10 cellular contexts compared by ENCODE assay signal in the genomic region with DNA sequence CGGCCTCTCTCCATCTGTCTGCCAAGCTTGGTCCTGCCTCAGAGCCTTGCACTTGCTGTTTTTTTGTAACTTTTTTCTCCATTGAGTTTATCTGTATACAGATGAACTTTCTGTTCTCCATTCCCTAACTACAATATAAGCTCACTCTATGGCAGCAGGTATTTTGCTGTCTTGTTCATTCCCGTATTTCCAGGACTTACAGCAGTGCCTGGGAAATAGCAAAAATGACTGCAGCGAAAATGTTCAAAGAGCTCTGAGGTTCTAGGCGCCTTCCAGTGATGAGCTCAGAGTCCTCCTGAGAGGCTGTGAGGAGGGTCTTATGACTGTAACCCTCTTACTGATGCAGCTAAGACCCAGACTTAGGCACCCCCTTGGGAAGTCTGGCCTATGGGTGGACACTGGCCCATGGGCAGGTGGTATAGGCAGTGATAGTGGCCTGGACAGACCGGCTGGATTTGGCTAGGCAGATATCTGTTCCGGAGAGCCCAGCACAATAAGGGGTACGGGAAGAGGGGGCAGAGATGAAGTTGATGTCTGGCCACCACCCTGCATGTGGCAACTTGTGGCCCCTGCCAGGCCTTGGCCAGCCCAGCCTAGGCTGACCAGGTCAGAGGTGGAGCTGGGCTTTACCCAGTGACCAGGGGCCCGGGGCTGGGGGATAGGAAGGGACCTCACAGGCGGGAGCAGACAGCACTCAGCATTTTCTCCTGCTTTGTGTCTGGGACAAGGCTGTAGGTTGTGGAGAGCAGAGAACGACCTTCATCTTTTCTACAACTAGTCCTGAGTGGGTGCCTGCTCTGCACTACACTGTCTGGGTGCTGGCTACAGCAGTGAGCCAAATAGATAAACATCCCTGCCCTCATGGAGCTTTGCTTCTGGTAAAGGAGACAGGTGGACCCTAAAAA. TPM values are rescaled to one million over a fixed set of nuclear protein-coding genes. Genes with fewer than 3 reads are reported as not detected.
DNase-seq lines count a peak whose midpoint lies in the region; ATAC-seq and TF ChIP-seq lines count a peak whose summit lies in the region.
"Had no signal": no experiment of that assay in that cellular context is flagged by ENCODE, and none has a peak within 500 bp of the region (broad histone marks: within the 10 kb centered on the region; RNA-seq: fewer than 3 reads in every experiment).

No MANE protein-coding gene starts in this region.

- H3K4me3 ChIP-seq in mammary epithelial cell (replicated peaks in 1 of 3; ENCODE audit: insufficient read depth in 1 of 3, low read depth in 2 of 3, low read length in 3 of 3) (no peak overlapping the region), SU-DHL-6 (ENCODE audit: insufficient read depth, low read length, poor library complexity, severe bottlenecking) (no peak overlapping the region), transverse colon (no peak overlapping the region)
- H3K4me3 ChIP-seq: tibial nerve had no signal

- no peak overlapping the region for H3K9ac ChIP-seq in mammary epithelial cell (ENCODE audit: insufficient read depth, low read length)
- H3K9ac ChIP-seq in SU-DHL-6 (ENCODE audit: low read length) = no peak overlapping the region

- in situ Hi-C loops in mammary epithelial cell (cut with MboI; ENCODE audit: low sequenced_read_pairs in 2 of 2) (loop anchor here (25.0 kb wide), 2 partner anchors 363 to 662 kb away; a partner anchor contains a TSS), transverse colon (cut with MboI; ENCODE audit: low pct_ligation_motif_present in 1 of 4, low pct_unique_long_range_greater_than_20kb in 1 of 4, low sequenced_read_pairs in 3 of 4) (loop anchor here in 3 of 4 donors (25.0 kb wide), 2 partner anchors 363 to 837 kb away; a partner anchor contains a TSS)

- H3K9me2 ChIP-seq in SU-DHL-6 (replicated peaks; ENCODE audit: insufficient read depth, low read length) = no peaks in the 10 kb centered on the region

- POLR2A ChIA-PET in MCF 10A (lab: Yijun Ruan, JAX) = interaction anchor here (1.0 to 6.1 kb wide), 8 partner anchors 9 to 583 kb away, joined by 3 to 102 read pairs (median 5); a partner anchor contains a TSS

- no peak overlapping the region for H2AFZ ChIP-seq in mammary epithelial cell (ENCODE audit: low read depth, low read length)
- no peak overlapping the region for H2AFZ ChIP-seq in SU-DHL-6 (ENCODE audit: low read depth, low read length, severe bottlenecking)

- H3K4me1 Mint-ChIP-seq in MCF 10A (ENCODE audit: insufficient read depth, unreplicated experiment) = peaks cover 53% of the 10 kb centered on the region

- peaks cover 25% of the 10 kb centered on the region for H3K4me1 ChIP-seq in mammary epithelial cell (ENCODE audit: insufficient read depth, low read length)
- peaks cover 45 to 70% (median 65%) of the 10 kb centered on the region in 4 donors for H3K4me1 ChIP-seq in transverse colon

- H3K4me2 ChIP-seq in mammary epithelial cell (ENCODE audit: insufficient read depth, low read depth, low read length) (no peak overlapping the region), SU-DHL-6 (ENCODE audit: low read depth, low read length, poor library complexity, severe bottlenecking) (peak overlapping the region; percentile 8)

- H3K27me3 Mint-ChIP-seq in MCF 10A (ENCODE audit: insufficient read depth, unreplicated experiment) = no peaks in the 10 kb centered on the region

- dilution Hi-C loops in mammary epithelial cell (cut with HindIII; ENCODE audit: low sequenced_read_pairs) = loop anchor here (25.0 kb wide), 1 partner anchor 288 kb away; a partner anchor contains a TSS

- TF ChIP-seq CTCF in MCF 10A (IDR thresholded peaks at IDR 0.05; ENCODE audit: unreplicated experiment) (no peak), mammary epithelial cell (conservative IDR thresholded peaks at IDR 0.05 in 1 of 2, IDR thresholded peaks at IDR 0.05 in 1 of 2; ENCODE audit: extremely low read depth in 1 of 2, insufficient read depth in 1 of 2, low read depth in 1 of 2, low read length in 2 of 2) (no peak), SU-DHL-6 (IDR thresholded peaks at IDR 0.05; ENCODE audit: insufficient read depth, low read length, poor library complexity, severe bottlenecking) (no peak), transverse colon (IDR thresholded peaks at IDR 0.05) (no peak)

- ATAC-seq in GM21381 (IDR thresholded peaks at IDR 0.05; ENCODE audit: unreplicated experiment) = no peak

- BruUV-seq in MCF 10A (replicated peaks; lab: Mats Ljungman, UMichigan) (no TSS peak), mammary epithelial cell (replicated peaks; lab: Mats Ljungman, UMichigan) (no TSS peak)

- 89% methylated on average over 7 of the region's 10 CpGs for WGBS in mammary epithelial cell (ENCODE audit: low coverage, missing lambda C conversion rate)
- WGBS in transverse colon (ENCODE audit: low coverage in 1 of 2), 2 donors = 62 to 87% methylated on average over 2 to 10 of the region's 10 CpGs

- peak overlapping the region; percentile 28 for H3K4me3 Mint-ChIP-seq in MCF 10A (ENCODE audit: unreplicated experiment)

- H3K27me3 ChIP-seq in mammary epithelial cell (ENCODE audit: insufficient read depth, low read length) (no peaks in the 10 kb centered on the region), SU-DHL-6 (ENCODE audit: low read length) (no peaks in the 10 kb centered on the region), transverse colon (no peaks in the 10 kb centered on the region)
- H3K27me3 ChIP-seq: tibial nerve had no signal

- H3K9me3 ChIP-seq in mammary epithelial cell (replicated peaks; ENCODE audit: insufficient read depth, low read length) (no peaks in the 10 kb centered on the region), SU-DHL-6 (ENCODE audit: insufficient read depth, low read length) (no peaks in the 10 kb centered on the region), transverse colon (no peaks in the 10 kb centered on the region)
- H3K9me3 ChIP-seq: tibial nerve had no signal

- intact Hi-C loops in MCF 10A (cut with micrococcal nuclease) (loop anchor here (5.0 to 10.0 kb wide), 2 partner anchors 208 to 350 kb away; a partner anchor contains a TSS), mammary epithelial cell (cut with micrococcal nuclease) (no loop called here), transverse colon (cut with DNase I; ENCODE audit: low total_unique reads) (loop anchor here (10.0 kb wide), 1 partner anchor 350 kb away; no protein-coding TSS in a partner anchor)

- CTCF ChIA-PET in MCF 10A (lab: Yijun Ruan, JAX) = interaction anchor here (0.7 to 26.5 kb wide), 5 partner anchors 11 to 506 kb away, joined by 3 to 471 read pairs (median 7); no protein-coding TSS in a partner anchor
- CTCF ChIA-PET in mammary epithelial cell (lab: Charles Lee; ENCODE audit: low non-redundant PET) = interaction anchor here (0.6 kb wide), 1 partner anchor 952 kb away, joined by 5 read pairs; no protein-coding TSS in a partner anchor

- H3K27ac Mint-ChIP-seq in MCF 10A (ENCODE audit: low read depth, unreplicated experiment) = peak overlapping the region; percentile 79

- H3K27ac ChIP-seq in mammary epithelial cell (ENCODE audit: insufficient read depth, low read depth, low read length) = no peak overlapping the region
- H3K27ac ChIP-seq in SU-DHL-6 (ENCODE audit: low read depth, low read length) = peak overlapping the region; percentile 17
- H3K27ac ChIP-seq in transverse colon = peak overlapping the region; percentile 96 to 100 (median 100)

- TF ChIP-seq POLR2A in transverse colon (IDR thresholded peaks at IDR 0.05) = no peak

- H3K36me3 Mint-ChIP-seq in MCF 10A (ENCODE audit: insufficient read depth, unreplicated experiment) = peaks cover 85% of the 10 kb centered on the region

- peaks cover 90% of the 10 kb centered on the region for H3F3A ChIP-seq in SU-DHL-6 (ENCODE audit: insufficient read depth)

- H4K20me1 ChIP-seq in mammary epithelial cell (ENCODE audit: insufficient read depth, low read length) = peaks cover 12% of the 10 kb centered on the region
- H4K20me1 ChIP-seq in SU-DHL-6 (ENCODE audit: low read depth, low read length) = peaks cover 11% of the 10 kb centered on the region; the same call in 1 of the 2 replicates

- no peaks in the 10 kb centered on the region for H3K9me3 Mint-ChIP-seq in MCF 10A (ENCODE audit: unreplicated experiment)

- peaks cover 27% of the 10 kb centered on the region for H3K36me3 ChIP-seq in mammary epithelial cell (ENCODE audit: insufficient read depth, low read length)
- peaks cover 19% of the 10 kb centered on the region for H3K36me3 ChIP-seq in SU-DHL-6 (ENCODE audit: low read length)
- H3K36me3 ChIP-seq in transverse colon = peaks cover 0 to 14% (median 9%) of the 10 kb centered on the region in 4 donors

- peaks cover 56% of the 10 kb centered on the region for H3K79me2 ChIP-seq in mammary epithelial cell (ENCODE audit: insufficient read depth, low read length)
- peaks cover 25% of the 10 kb centered on the region for H3K79me2 ChIP-seq in SU-DHL-6 (ENCODE audit: insufficient read depth, low read length)

- no peak for TF ChIP-seq EP300 in transverse colon (IDR thresholded peaks at IDR 0.05; ENCODE audit: low read depth)

- DNase-seq in MCF 10A (ENCODE audit: unreplicated experiment) = no peak
- DNase-seq in mammary epithelial cell = no peak
- DNase-seq in glomerular visceral epithelial cell (ENCODE audit: extremely low spot score) = peak; percentile 23
- no peak for DNase-seq in transverse colon
- no peak for DNase-seq in cortex of kidney (lab: John Stamatoyannopoulos, UW)
- no peak for DNase-seq in NCI-H1105 (lab: John Stamatoyannopoulos, UW)
- DNase-seq: NCI-H1930 had no signal

RNA-seq across cellular contexts. Expression of a gene that starts 4.6 kb away (rescaled TPM):
- 717 and 764 TPM in 2 replicates for total RNA-seq in MCF 10A (2022)
- total RNA-seq in mammary epithelial cell = 100 to 1,000 TPM; 598 to 653 TPM
- polyA plus RNA-seq in mammary epithelial cell = 904 TPM
- 327 TPM for polyA minus RNA-seq in mammary epithelial cell
- total RNA-seq in transverse colon = 100 to 1,000 TPM; 262 to 566 (median 339) TPM

RNA-seq across cellular contexts. Expression of a gene that starts 7.5 kb away (rescaled TPM):
- total RNA-seq in MCF 10A (2022) (104 and 106 TPM in 2 replicates), mammary epithelial cell (10 to 100 TPM; 35.7 to 81.3 TPM), transverse colon (100 to 1,000 TPM in 2 of 4 donors, 10 to 100 TPM in 2; 20.5 to 153 (median 97.8) TPM)
- polyA plus RNA-seq in mammary epithelial cell = 89.0 TPM
- polyA minus RNA-seq in mammary epithelial cell = 12.5 TPM

RNA-seq across cellular contexts. Expression of a gene that starts 22.9 kb away (rescaled TPM):
- total RNA-seq in MCF 10A (2022) (37.0 and 40.2 TPM in 2 replicates), mammary epithelial cell (10 to 100 TPM; 36.8 to 36.9 TPM), transverse colon (10 to 100 TPM; 11.5 to 31.0 (median 25.6) TPM)
- polyA plus RNA-seq in mammary epithelial cell = 25.6 TPM
- polyA minus RNA-seq in mammary epithelial cell = 40.2 TPM

RNA-seq across cellular contexts. Expression of a gene that starts 45.5 kb away (rescaled TPM):
- total RNA-seq in MCF 10A (2022) = 0.02 TPM in 2 replicates
- total RNA-seq in mammary epithelial cell = under 1 TPM in 1 of 2 donors, not detected in 1; under 0.01 TPM
- 0.01 TPM for polyA plus RNA-seq in mammary epithelial cell
- polyA minus RNA-seq in mammary epithelial cell = not detected
- 1 to 10 TPM in 2 of 4 donors, under 1 TPM in 2; 0.14 to 1.1 (median 0.66) TPM for total RNA-seq in transverse colon
